22 cellular contexts compared by ENCODE assay signal in genomic region chr11:77195071-77195705, GRCh38.
DNase-seq lines count a peak whose midpoint lies in the region; ATAC-seq and TF ChIP-seq lines count a peak whose summit lies in the region.
"Had no signal": no experiment of that assay in that cellular context is flagged by ENCODE, and none has a peak within 500 bp of the region (broad histone marks: within the 10 kb centered on the region; RNA-seq: fewer than 3 reads in every experiment).

No MANE protein-coding gene starts in this region.

- H3K4me3 Mint-ChIP-seq in CD14-positive monocyte, result no peak overlapping the region
- no peak overlapping the region for H3K4me3 Mint-ChIP-seq in chondrocyte (ENCODE audit: unreplicated experiment)
- H3K4me3 Mint-ChIP-seq in MCF 10A (ENCODE audit: unreplicated experiment), result no peak overlapping the region
- no peak overlapping the region for H3K4me3 Mint-ChIP-seq in GM23338
- H3K4me3 Mint-ChIP-seq: activated CD4-positive, alpha-beta T cell treated with anti-CD3 and anti-CD28 coated beads for 36 hours; IgD-negative memory B cell had no signal

- H4K8ac ChIP-seq in neuronal stem cell (ENCODE audit: low read depth, low read length), result no peak overlapping the region

- CTCF ChIA-PET in MCF 10A (lab: Yijun Ruan, JAX), result interaction anchor here (0.6 to 4.9 kb wide), 17 partner anchors 9 to 535 kb away, joined by 3 to 57 read pairs (median 3); no protein-coding TSS in a partner anchor

- no TSS peak for BruUV-seq in MCF 10A (replicated peaks; lab: Mats Ljungman, UMichigan)

- H2BK12ac ChIP-seq in neuronal stem cell (ENCODE audit: low read length), result no peak overlapping the region

- H3K4me2 ChIP-seq in neuronal stem cell (ENCODE audit: insufficient read depth, low read length, poor library complexity, severe bottlenecking), result no peak overlapping the region
- no peak overlapping the region for H3K4me2 ChIP-seq in GM23338

- H3K36me3 Mint-ChIP-seq in CD14-positive monocyte (peaks cover 9 to 22% of the 10 kb centered on the region in 2 donors), chondrocyte (ENCODE audit: low read depth) (no peaks in the 10 kb centered on the region), MCF 10A (ENCODE audit: insufficient read depth, unreplicated experiment) (no peaks in the 10 kb centered on the region), GM23338 (ENCODE audit: low read depth) (no peaks in the 10 kb centered on the region)
- H3K36me3 Mint-ChIP-seq: activated naive CD4-positive, alpha-beta T cell treated with anti-CD3 and anti-CD28 coated beads, Interleukin-2, amount 50 U/mL, for 72 hours; IgD-negative memory B cell had no signal

- ATAC-seq in GM23338, result no peak
- ATAC-seq: activated CD4-positive, alpha-beta T cell treated with anti-CD3 and anti-CD28 coated beads for 36 hours; activated naive CD4-positive, alpha-beta T cell treated with anti-CD3 and anti-CD28 coated beads, Interleukin-2, amount 50 U/mL, for 72 hours; gastroesophageal sphincter had no signal

- no peaks in the 10 kb centered on the region for H3F3A ChIP-seq in GM23338 (replicated peaks; ENCODE audit: low read depth)

- H3K9me3 Mint-ChIP-seq in CD14-positive monocyte, result peaks cover 0 to 2% (median 0%) of the 10 kb centered on the region in 7 donors
- no peaks in the 10 kb centered on the region for H3K9me3 Mint-ChIP-seq in chondrocyte (ENCODE audit: low read depth)
- H3K9me3 Mint-ChIP-seq in MCF 10A (ENCODE audit: unreplicated experiment), result no peaks in the 10 kb centered on the region
- no peaks in the 10 kb centered on the region for H3K9me3 Mint-ChIP-seq in GM23338
- H3K9me3 Mint-ChIP-seq: activated naive CD4-positive, alpha-beta T cell treated with anti-CD3 and anti-CD28 coated beads, Interleukin-2, amount 50 U/mL, for 72 hours; IgD-negative memory B cell had no signal

- 0 out of 2 replicates have a peak, but pooled peaks cover 7% of the 10 kb centered on the region for H3K9me2 ChIP-seq in GM23338 (ENCODE audit: insufficient read depth)

- POLR2A ChIA-PET in MCF 10A (lab: Yijun Ruan, JAX), result interaction anchor here (1.5 to 2.2 kb wide), 2 partner anchors 353 to 424 kb away, joined by 3 to 9 read pairs; no protein-coding TSS in a partner anchor

- peak overlapping the region; percentile 30 for H3K18ac ChIP-seq in neuronal stem cell (ENCODE audit: low read length)

- no peaks in the 10 kb centered on the region for H4K20me1 ChIP-seq in GM23338 (replicated peaks; ENCODE audit: insufficient read depth)

- no peaks in the 10 kb centered on the region for H3K27me3 Mint-ChIP-seq in CD14-positive monocyte (ENCODE audit: low read depth in 3 of 3)
- H3K27me3 Mint-ChIP-seq in chondrocyte (ENCODE audit: low read depth), result no peaks in the 10 kb centered on the region
- H3K27me3 Mint-ChIP-seq in MCF 10A (ENCODE audit: insufficient read depth, unreplicated experiment), result no peaks in the 10 kb centered on the region
- H3K27me3 Mint-ChIP-seq in GM23338 (ENCODE audit: insufficient read depth, low read depth, poor library complexity), result peaks cover 9% of the 10 kb centered on the region
- H3K27me3 Mint-ChIP-seq: activated CD4-positive, alpha-beta T cell treated with anti-CD3 and anti-CD28 coated beads for 36 hours; IgD-negative memory B cell had no signal

- H2AFZ ChIP-seq in neuronal stem cell (ENCODE audit: low read length), result no peak overlapping the region
- no peak overlapping the region for H2AFZ ChIP-seq in GM23338

- H3K4me3 ChIP-seq in neuronal stem cell (ENCODE audit: low read length in 2 of 2) (no peak overlapping the region), colonic mucosa (no peak overlapping the region), GM23338 (no peak overlapping the region)
- H3K4me3 ChIP-seq: esophagus muscularis mucosa, gastroesophageal sphincter, pancreas, skin epidermis had no signal

- H4K91ac ChIP-seq in neuronal stem cell (ENCODE audit: low read depth, low read length, poor library complexity), result no peak overlapping the region

- no peaks in the 10 kb centered on the region for H3K4me1 ChIP-seq in neuronal stem cell (ENCODE audit: control insufficient read depth in 2 of 2, insufficient read depth in 1 of 2, low read depth in 1 of 2, low read length in 2 of 2)
- no peaks in the 10 kb centered on the region for H3K4me1 ChIP-seq in colonic mucosa
- no peaks in the 10 kb centered on the region for H3K4me1 ChIP-seq in GM23338 (ENCODE audit: insufficient read depth)
- H3K4me1 ChIP-seq: esophagus muscularis mucosa, gastroesophageal sphincter, pancreas had no signal

- DNase-seq in CD14-positive monocyte (ENCODE audit: low spot score), result peak; percentile 25
- peak; percentile 1 for DNase-seq in NCI-H2171 (lab: John Stamatoyannopoulos, UW)
- peak; percentile 77 for DNase-seq in chondrocyte (ENCODE audit: low spot score)
- no peak for DNase-seq in neuronal stem cell (ENCODE audit: low spot score)
- DNase-seq in NCI-H510A (lab: John Stamatoyannopoulos, UW), result no peak
- no peak for DNase-seq in colonic mucosa
- no peak for DNase-seq in MCF 10A (ENCODE audit: unreplicated experiment)
- DNase-seq in GM23338 (ENCODE audit: low spot score), result no peak
- DNase-seq: activated T-cell treated with anti-CD3 and anti-CD28 coated beads, Interleukin-2, amount 50 U/mL, for 48 hours; effector memory CD4-positive, alpha-beta T cell; GDM1; NCI-H187; NCI-H226; stimulated activated naive CD4-positive, alpha-beta T cell treated with Interleukin-2 at 50 U/mL for 16 hours had no signal

- intact Hi-C loops in CD14-positive monocyte (cut with micrococcal nuclease) (no loop called here), colonic mucosa (cut with DNase I) (loop anchor here (2.0 kb wide), 1 partner anchor 354 kb away; no protein-coding TSS in a partner anchor), MCF 10A (cut with micrococcal nuclease) (loop anchor here (1.0 to 10.0 kb wide), 5 partner anchors 170 to 424 kb away; no protein-coding TSS in a partner anchor)

- no peaks in the 10 kb centered on the region for H3K79me1 ChIP-seq in neuronal stem cell (ENCODE audit: low read depth, low read length)

- peak overlapping the region; percentile 67 for H2BK5ac ChIP-seq in neuronal stem cell (ENCODE audit: low read length)

- H3K27ac Mint-ChIP-seq in CD14-positive monocyte (no peak overlapping the region), chondrocyte (ENCODE audit: unreplicated experiment) (no peak overlapping the region), MCF 10A (ENCODE audit: low read depth, unreplicated experiment) (no peak overlapping the region), GM23338 (no peak overlapping the region)
- H3K27ac Mint-ChIP-seq: activated CD4-positive, alpha-beta T cell treated with anti-CD3 and anti-CD28 coated beads for 36 hours; activated naive CD4-positive, alpha-beta T cell treated with anti-CD3 and anti-CD28 coated beads, Interleukin-2, amount 50 U/mL, for 72 hours had no signal

- no peak overlapping the region for H3K14ac ChIP-seq in neuronal stem cell (ENCODE audit: low read length)

- H3K27ac ChIP-seq in neuronal stem cell (replicated peaks; ENCODE audit: low read length) (no peak overlapping the region), colonic mucosa (no peak overlapping the region), GM23338 (ENCODE audit: low read depth) (no peak overlapping the region)
- H3K27ac ChIP-seq: esophagus muscularis mucosa, gastroesophageal sphincter, HL-60, pancreas, skin epidermis had no signal

- peak overlapping the region; percentile 59 for H2BK15ac ChIP-seq in neuronal stem cell (ENCODE audit: low read length)

- peak overlapping the region; percentile 57 for H2AK5ac ChIP-seq in neuronal stem cell (ENCODE audit: low read depth, low read length)

- H3K9me3 ChIP-seq in neuronal stem cell (replicated peaks in 1 of 2; ENCODE audit: control insufficient read depth in 2 of 2, insufficient read depth in 1 of 2, low read depth in 1 of 2, low read length in 2 of 2) (peaks cover 0 to 5% of the 10 kb centered on the region in 2 donors), colonic mucosa (no peaks in the 10 kb centered on the region)
- H3K9me3 ChIP-seq: esophagus muscularis mucosa, gastroesophageal sphincter, pancreas had no signal

- H3K9ac ChIP-seq in neuronal stem cell (ENCODE audit: low read depth, low read length, poor library complexity), result no peak overlapping the region
- H3K9ac ChIP-seq in colonic mucosa (ENCODE audit: low read depth in 2 of 2, low read length in 2 of 2), result no peak overlapping the region

- H3K4ac ChIP-seq in neuronal stem cell (ENCODE audit: low read length), result no peak overlapping the region

- no peak overlapping the region for H3K23ac ChIP-seq in neuronal stem cell (ENCODE audit: low read depth, low read length, poor library complexity)

- TF ChIP-seq CTCF in CD14-positive monocyte (IDR thresholded peaks at IDR 0.05), result no peak
- no peak for TF ChIP-seq CTCF in chondrocyte (IDR thresholded peaks at IDR 0.05)
- no peak for TF ChIP-seq CTCF in colonic mucosa (IDR thresholded peaks at IDR 0.05)
- no peak for TF ChIP-seq CTCF in MCF 10A (IDR thresholded peaks at IDR 0.05; ENCODE audit: unreplicated experiment)
- TF ChIP-seq CTCF in GM23338 (conservative IDR thresholded peaks at IDR 0.05; ENCODE audit: low read depth in 2 of 2), result no peak

- no peaks in the 10 kb centered on the region for H3K79me2 ChIP-seq in GM23338 (replicated peaks; ENCODE audit: insufficient read depth)

- peaks cover 12% of the 10 kb centered on the region for H3K4me1 Mint-ChIP-seq in CD14-positive monocyte
- H3K4me1 Mint-ChIP-seq in chondrocyte (ENCODE audit: low read depth), result peaks cover 3% of the 10 kb centered on the region
- H3K4me1 Mint-ChIP-seq in MCF 10A (ENCODE audit: insufficient read depth, unreplicated experiment), result no peaks in the 10 kb centered on the region
- peaks cover 5% of the 10 kb centered on the region for H3K4me1 Mint-ChIP-seq in GM23338
- H3K4me1 Mint-ChIP-seq: activated CD4-positive, alpha-beta T cell treated with anti-CD3 and anti-CD28 coated beads for 36 hours; IgD-negative memory B cell had no signal

- H3K27me3 ChIP-seq in neuronal stem cell (ENCODE audit: control insufficient read depth in 3 of 3, insufficient read depth in 3 of 3, low read depth in 1 of 3, low read length in 3 of 3) (no peaks in the 10 kb centered on the region), colonic mucosa (no peaks in the 10 kb centered on the region), GM23338 (ENCODE audit: insufficient read depth) (no peaks in the 10 kb centered on the region)
- H3K27me3 ChIP-seq: pancreas had no signal

- no CpG with 5 or more reads among the region's 16 CpGs for WGBS in neuronal stem cell (ENCODE audit: extremely low coverage in 2 of 2, insufficient read length in 2 of 2, insufficient replicate concordance in 1 of 2), 2 donors

- H2BK120ac ChIP-seq in neuronal stem cell (ENCODE audit: low read depth, low read length), result peak overlapping the region; percentile 50

- H3K36me3 ChIP-seq in neuronal stem cell (replicated peaks in 1 of 2; ENCODE audit: control insufficient read depth in 2 of 2, insufficient read depth in 2 of 2, low read length in 2 of 2) (no peaks in the 10 kb centered on the region), colonic mucosa (no peaks in the 10 kb centered on the region), GM23338 (ENCODE audit: insufficient read depth) (no peaks in the 10 kb centered on the region)
- H3K36me3 ChIP-seq: esophagus muscularis mucosa, pancreas had no signal

TF ChIP-seq in GM23338, 12 proteins besides CTCF, POLR2A, EP300 and RAD21 (continues in another document):
- no peak for TF ChIP-seq CREB1 (CRISPR knock-in tag; IDR thresholded peaks at IDR 0.05; ENCODE audit: low read depth)
- TF ChIP-seq EZH2phosphoT487 (IDR thresholded peaks at IDR 0.05; ENCODE audit: unreplicated experiment), result no peak
- no peak for TF ChIP-seq POLR2AphosphoS5 (IDR thresholded peaks at IDR 0.05; ENCODE audit: low read depth)

Comparison
In these comparisons a context has a peak if more than half of its experiments do, and no peak if none do; other contexts are left out.
1. DNase-seq: peak in CD14-positive monocyte (single experiment), NCI-H2171 (single experiment) and chondrocyte (single experiment); none in neuronal stem cell (single experiment), NCI-H510A (single experiment), colonic mucosa (single experiment), MCF 10A (single experiment) and GM23338 (single experiment).
2. intact Hi-C loops: an anchor here in colonic mucosa (2.0 kb wide) and MCF 10A (1.0 to 10.0 kb wide); none called in CD14-positive monocyte.